Comparison of ENCODE assay signal across 8 cellular contexts in the genomic region with DNA sequence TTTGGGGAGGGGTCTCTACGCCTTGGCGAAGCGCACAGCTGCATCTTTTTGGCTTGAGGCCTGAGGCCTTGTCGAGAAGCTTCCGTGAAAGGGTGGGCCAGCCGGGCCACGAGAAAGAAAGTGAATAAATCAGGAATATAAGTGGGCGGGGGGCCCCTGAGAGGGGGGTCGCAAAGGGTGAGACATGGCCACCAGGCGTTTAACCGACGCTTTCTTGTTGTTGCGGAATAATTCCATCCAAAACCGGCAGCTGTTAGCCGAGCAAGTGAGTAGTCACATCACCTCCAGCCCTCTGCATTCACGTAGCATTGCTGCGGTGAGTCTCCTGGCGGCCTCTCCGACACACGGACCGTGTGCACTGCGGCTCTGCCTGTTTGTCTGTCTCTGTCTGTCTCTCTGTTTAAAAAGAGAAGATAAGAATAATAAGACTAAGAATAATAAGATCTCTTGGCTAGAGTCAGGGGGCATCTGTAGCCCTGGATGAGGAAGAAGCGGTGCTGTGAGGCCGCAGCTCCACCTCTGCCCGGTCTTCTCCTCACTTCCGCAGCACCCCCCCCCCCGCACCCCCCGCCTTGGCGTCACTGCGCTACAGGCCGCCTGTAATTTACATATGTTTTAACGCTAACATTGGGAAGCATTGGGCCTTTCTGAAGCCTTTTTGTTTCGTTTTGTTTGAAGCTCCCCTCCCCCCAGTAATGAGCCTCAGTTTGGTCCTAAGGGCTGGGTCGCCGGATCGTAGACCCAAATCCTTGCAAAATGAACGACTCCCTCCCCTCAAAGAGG. TPM values are rescaled to one million over a fixed set of nuclear protein-coding genes. Genes with fewer than 3 reads are reported as not detected.
DNase-seq lines count a peak whose midpoint lies in the region; ATAC-seq and TF ChIP-seq lines count a peak whose summit lies in the region.

No MANE protein-coding gene starts in this region.

- H3K4me1 Mint-ChIP-seq in activated CD4-positive, alpha-beta T cell treated with anti-CD3 and anti-CD28 coated beads, Interleukin-2, amount 10 ng/mL, durations not matched to agents 7 days and 5 days = peaks cover 32% of the 10 kb centered on the region
- peaks cover 38% of the 10 kb centered on the region for H3K4me1 Mint-ChIP-seq in dendritic cell treated with granulocyte-macrophage colony-stimulating factor and Interleukin-4, amounts not matched to agents 40 ng/mL and 50 ng/mL, for 4 days (ENCODE audit: low read depth)

- no peak for TF ChIP-seq CTCF in GM12875 (IDR thresholded peaks at IDR 0.05; ENCODE audit: borderline replicate concordance, insufficient read depth, low read depth, low read length)

- peak overlapping the region; percentile 93 for H3K27ac ChIP-seq in layer of hippocampus (ENCODE audit: low read depth, low read length)

- no peaks in the 10 kb centered on the region for H3K27me3 Mint-ChIP-seq in activated CD4-positive, alpha-beta T cell treated with anti-CD3 and anti-CD28 coated beads, Interleukin-2, amount 10 ng/mL, durations not matched to agents 7 days and 5 days
- H3K27me3 Mint-ChIP-seq in dendritic cell treated with granulocyte-macrophage colony-stimulating factor and Interleukin-4, amounts not matched to agents 40 ng/mL and 50 ng/mL, for 4 days = peaks cover 9% of the 10 kb centered on the region

- peak overlapping the region; percentile 90 for H3K4me3 Mint-ChIP-seq in activated CD4-positive, alpha-beta T cell treated with anti-CD3 and anti-CD28 coated beads, Interleukin-2, amount 10 ng/mL, durations not matched to agents 7 days and 5 days
- peak overlapping the region; percentile 96 for H3K4me3 Mint-ChIP-seq in dendritic cell treated with granulocyte-macrophage colony-stimulating factor and Interleukin-4, amounts not matched to agents 40 ng/mL and 50 ng/mL, for 4 days

- POLR2A ChIA-PET in activated CD4-positive, alpha-beta T cell treated with anti-CD3 and anti-CD28 coated beads, Interleukin-2, amount 10 ng/mL, durations not matched to agents 7 days and 5 days (lab: Charles Lee) = interaction anchor here (0.5 to 2.8 kb wide), 5 partner anchors 8 to 508 kb away, joined by 3 to 19 read pairs (median 3); a partner anchor contains a TSS

- intact Hi-C loops in dendritic cell treated with granulocyte-macrophage colony-stimulating factor and Interleukin-4, amounts not matched to agents 40 ng/mL and 50 ng/mL, for 4 days (cut with micrococcal nuclease) = loop anchor here (1.0 to 5.0 kb wide), 5 partner anchors 40 to 415 kb away; a partner anchor contains a TSS

- CTCF ChIA-PET in activated CD4-positive, alpha-beta T cell treated with anti-CD3 and anti-CD28 coated beads, Interleukin-2, amount 10 ng/mL, durations not matched to agents 7 days and 5 days (lab: Charles Lee) = interaction anchor here (0.6 to 3.3 kb wide), 24 partner anchors 8 to 1194 kb away, joined by 3 to 44 read pairs (median 4); a partner anchor contains a TSS

- H3K27me3 ChIP-seq in layer of hippocampus (ENCODE audit: control insufficient read depth, insufficient read depth, low read length) = no peaks in the 10 kb centered on the region

- DNase-seq in NCI-H2196 (lab: John Stamatoyannopoulos, UW; ENCODE audit: unreplicated experiment) (peak; percentile 43), NCI-H128 (lab: John Stamatoyannopoulos, UW; ENCODE audit: unreplicated experiment) (no peak)
- peak; percentile 85 for DNase-seq in activated CD4-positive, alpha-beta T cell treated with anti-CD3 and anti-CD28 coated beads, Interleukin-2, amount 10 ng/mL, durations not matched to agents 7 days and 5 days
- peak; percentile 55 for DNase-seq in stimulated activated CD4-positive, alpha-beta T cell treated with anti-CD3 and anti-CD28 coated beads, Interleukin-2, amount 100 ng/mL, for 4 hours (ENCODE audit: low read depth)

- H3K27ac Mint-ChIP-seq in activated CD4-positive, alpha-beta T cell treated with anti-CD3 and anti-CD28 coated beads, Interleukin-2, amount 10 ng/mL, durations not matched to agents 7 days and 5 days = peak overlapping the region; percentile 99
- H3K27ac Mint-ChIP-seq in dendritic cell treated with granulocyte-macrophage colony-stimulating factor and Interleukin-4, amounts not matched to agents 40 ng/mL and 50 ng/mL, for 4 days = peak overlapping the region; percentile 99

- H3K9me3 Mint-ChIP-seq in activated CD4-positive, alpha-beta T cell treated with anti-CD3 and anti-CD28 coated beads, Interleukin-2, amount 10 ng/mL, durations not matched to agents 7 days and 5 days = no peaks in the 10 kb centered on the region
- H3K9me3 Mint-ChIP-seq in dendritic cell treated with granulocyte-macrophage colony-stimulating factor and Interleukin-4, amounts not matched to agents 40 ng/mL and 50 ng/mL, for 4 days = no peaks in the 10 kb centered on the region

- peaks cover 32% of the 10 kb centered on the region for H3K36me3 Mint-ChIP-seq in activated CD4-positive, alpha-beta T cell treated with anti-CD3 and anti-CD28 coated beads, Interleukin-2, amount 10 ng/mL, durations not matched to agents 7 days and 5 days (ENCODE audit: low read depth)
- H3K36me3 Mint-ChIP-seq in dendritic cell treated with granulocyte-macrophage colony-stimulating factor and Interleukin-4, amounts not matched to agents 40 ng/mL and 50 ng/mL, for 4 days (ENCODE audit: low read depth) = peaks cover 33% of the 10 kb centered on the region

- peak; percentile 44 for ATAC-seq in HG02642 (IDR thresholded peaks at IDR 0.05; ENCODE audit: poor library complexity, unreplicated experiment)

- peak overlapping the region; percentile 70 for H3K4me3 ChIP-seq in GM12875 (ENCODE audit: low read depth, low read length)

RNA-seq across cellular contexts. Expression of a gene that starts 0.9 kb away (rescaled TPM):
- total RNA-seq in activated CD4-positive, alpha-beta T cell treated with anti-CD3 and anti-CD28 coated beads, Interleukin-2, amount 10 ng/mL, durations not matched to agents 7 days and 5 days = 100 to 1,000 TPM; 163 to 173 TPM

RNA-seq across cellular contexts. Expression of a gene that starts 40.6 kb away (rescaled TPM):
- total RNA-seq in activated CD4-positive, alpha-beta T cell treated with anti-CD3 and anti-CD28 coated beads, Interleukin-2, amount 10 ng/mL, durations not matched to agents 7 days and 5 days = 10 to 100 TPM; 28.7 to 30.7 TPM
